ENCODE assay signal across 8 cellular contexts in the genomic region with DNA sequence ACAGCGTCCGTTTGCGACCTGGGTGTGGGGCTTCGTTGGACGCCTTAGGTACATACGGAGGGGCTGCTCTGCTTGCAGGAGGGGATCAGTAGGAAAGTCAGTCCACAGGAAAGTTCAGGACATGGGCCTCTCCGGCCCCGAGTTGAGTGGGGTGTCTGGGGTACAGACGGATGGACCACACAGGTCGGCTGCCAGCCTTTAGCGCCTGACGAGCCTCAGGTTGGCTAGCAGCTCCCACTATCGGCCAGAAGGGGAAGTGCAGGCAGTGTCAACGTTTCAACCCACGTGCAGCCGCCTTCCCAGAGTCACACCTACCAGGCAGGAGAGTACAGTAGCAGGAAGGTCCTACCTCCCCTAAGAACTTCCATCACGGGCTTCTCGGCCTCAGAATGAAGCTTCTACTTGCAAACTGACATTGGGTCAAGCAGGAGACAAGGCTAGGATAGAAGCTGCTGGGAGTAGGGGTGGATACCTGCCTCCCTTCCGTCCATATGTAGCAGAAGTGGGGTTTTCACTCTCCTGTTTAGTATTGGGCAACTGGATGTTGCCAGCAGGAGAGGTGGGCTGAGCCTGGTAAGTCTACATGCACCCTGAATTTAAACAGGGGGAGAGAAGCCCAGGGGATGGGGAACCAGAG. TPM values are rescaled to one million over a fixed set of nuclear protein-coding genes. Genes with fewer than 3 reads are reported as not detected.
A peak's percentile ranks its signal among the peaks of the same experiment; 100 is the strongest.
DNase-seq lines count a peak whose midpoint lies in the region; ATAC-seq and TF ChIP-seq lines count a peak whose summit lies in the region.

No MANE protein-coding gene starts in this region.

- 11 to 22% methylated on average over 11 to 16 of the region's 19 CpGs for WGBS in esophagus squamous epithelium, 2 donors

- DNase-seq in A172 (ENCODE audit: low spot score) (peak; percentile 69), NCI-H774 (lab: John Stamatoyannopoulos, UW) (peak; percentile 10), esophagus squamous epithelium (lab: John Stamatoyannopoulos, UW) (no peak), natural killer cell (peak; percentile 40)
- DNase-seq in activated CD8-positive, alpha-beta memory T cell treated with anti-CD3 and anti-CD28 coated beads, Interleukin-2, amount 50 U/mL, for 4 hours: peak; percentile 69
- peak; percentile 77 for DNase-seq in stimulated activated naive CD8-positive, alpha-beta T cell treated with anti-CD3 and anti-CD28 coated beads, Interleukin-15, Interleukin-2, amounts not matched to agents 100 U/mL and 50 U/mL, for 24 hours

- ATAC-seq in GM18505 (IDR thresholded peaks at IDR 0.05; ENCODE audit: unreplicated experiment) (peak; percentile 62), HG03159 (IDR thresholded peaks at IDR 0.05; ENCODE audit: unreplicated experiment) (peak; percentile 65), natural killer cell (peak; percentile 70 to 80 (median 77))
- ATAC-seq in stimulated activated naive CD8-positive, alpha-beta T cell treated with anti-CD3 and anti-CD28 coated beads, Interleukin-15, Interleukin-2, amounts not matched to agents 100 U/mL and 50 U/mL, for 24 hours: peak; percentile 44

- no peaks in the 10 kb centered on the region for H3K36me3 Mint-ChIP-seq in natural killer cell

- H3K9me3 ChIP-seq in esophagus squamous epithelium: no peaks in the 10 kb centered on the region

- peaks cover 0 to 9% of the 10 kb centered on the region in 2 donors for H3K4me1 Mint-ChIP-seq in natural killer cell

- TF ChIP-seq CTCF in esophagus squamous epithelium (IDR thresholded peaks at IDR 0.05) (peak; percentile 75 to 96 (median 87)), natural killer cell (IDR thresholded peaks at IDR 0.05) (peak; percentile 77)

- TF ChIP-seq POLR2A in GM18505 (IDR thresholded peaks at IDR 0.05; ENCODE audit: borderline replicate concordance, extremely low read depth, insufficient read depth, insufficient read length) (no peak), esophagus squamous epithelium (IDR thresholded peaks at IDR 0.05) (no peak)

- no peak overlapping the region for H3K4me3 Mint-ChIP-seq in natural killer cell

- H3K36me3 ChIP-seq in esophagus squamous epithelium: no peaks in the 10 kb centered on the region

- peaks cover 17 to 24% of the 10 kb centered on the region in 2 donors for H3K27me3 Mint-ChIP-seq in natural killer cell (ENCODE audit: low read depth in 2 of 2)

- peaks cover 10 to 25% (median 11%) of the 10 kb centered on the region in 3 donors for H3K4me1 ChIP-seq in esophagus squamous epithelium

- H3K9me3 Mint-ChIP-seq in natural killer cell: no peaks in the 10 kb centered on the region

- H3K27ac ChIP-seq in esophagus squamous epithelium: no peak overlapping the region

- H3K4me3 ChIP-seq in esophagus squamous epithelium: peak overlapping the region in 1 of 4 donors; percentile 29

- peaks cover 0 to 96% (median 6%) of the 10 kb centered on the region in 4 donors for H3K27me3 ChIP-seq in esophagus squamous epithelium

- H3K27ac Mint-ChIP-seq in natural killer cell: no peak overlapping the region

- intact Hi-C loops in esophagus squamous epithelium (cut with DNase I) (loop anchor here (5.0 kb wide), 1 partner anchor 129 kb away; no protein-coding TSS in a partner anchor), natural killer cell (cut with micrococcal nuclease) (loop anchor here (1.0 to 10.0 kb wide), 2 partner anchors 130 to 156 kb away; a partner anchor contains a TSS)

RNA-seq across cellular contexts. Expression of a gene that starts 1.8 kb away (rescaled TPM):
- total RNA-seq in A172 (2014; rRNA removed; shearing (Covaris generic)): 1.7 and 4.0 TPM in 2 replicates
- total RNA-seq in esophagus squamous epithelium (under 1 TPM in 3 of 4 donors, not detected in 1; 0.09 to 0.38 (median 0.18) TPM), natural killer cell (under 1 TPM in 1 of 3 donors, not detected in 2; 0.50 TPM)
